In the genomic region with DNA sequence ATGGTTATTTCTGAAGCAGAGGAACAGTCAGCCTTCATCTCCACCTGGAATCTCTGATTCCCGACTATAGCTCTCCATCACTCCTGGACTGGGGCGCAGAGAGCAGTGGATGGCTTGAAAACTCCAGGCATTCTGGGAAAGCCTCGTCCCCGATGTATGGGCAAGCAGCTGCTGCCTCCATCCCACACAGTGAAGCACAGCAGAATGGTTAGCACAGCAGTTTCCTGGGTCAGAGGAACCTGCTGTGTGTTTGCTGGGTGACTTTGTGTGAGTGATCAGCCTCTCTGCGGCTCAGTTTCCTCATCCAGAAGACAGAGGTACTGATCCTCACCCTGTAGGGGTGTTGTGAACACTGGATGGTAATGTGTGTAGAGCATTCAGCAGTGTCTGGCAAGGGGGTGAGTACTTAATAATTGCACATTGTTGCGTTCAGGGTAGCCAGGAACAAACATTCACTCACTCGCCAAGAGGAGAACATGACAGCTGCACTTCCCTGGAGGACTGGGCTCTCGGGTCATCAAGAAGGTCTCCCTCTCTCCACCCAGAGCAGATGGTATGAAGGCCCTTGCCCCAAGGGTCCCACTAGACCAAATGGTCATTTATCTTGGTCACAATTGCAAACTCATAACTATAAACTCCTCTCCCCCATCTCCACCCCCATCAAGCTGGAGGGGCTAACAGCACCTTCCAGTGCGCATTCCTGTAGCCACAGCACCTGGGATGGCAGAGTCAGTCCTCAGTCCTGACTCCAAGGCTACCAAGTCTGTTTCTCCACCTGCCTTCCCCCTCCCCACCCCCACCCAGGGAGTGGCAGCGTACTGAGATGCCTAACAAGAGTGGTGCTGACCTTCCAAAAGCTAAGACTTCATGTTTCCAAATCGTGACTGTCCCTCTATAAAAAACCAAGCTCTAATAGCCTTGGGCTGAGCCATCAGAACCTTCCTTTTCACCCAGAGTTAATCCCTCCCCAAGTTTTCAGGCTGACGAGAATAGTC, we compare ENCODE assay signal across 1 cellular context.
TF ChIP-seq lines count a peak whose summit lies in the region.

No MANE protein-coding gene starts in this region.

TF ChIP-seq in IMR-90, 13 proteins besides CTCF, POLR2A, EP300 and RAD21:
- TF ChIP-seq NFE2L2 (IDR thresholded peaks at IDR 0.05; ENCODE audit: low read depth, low read length) (no peak), MAZ (IDR thresholded peaks at IDR 0.05; ENCODE audit: borderline replicate concordance, low read depth, low read length) (no peak), SMC3 (IDR thresholded peaks at IDR 0.05; ENCODE audit: low read depth, low read length) (no peak), MAFK (IDR thresholded peaks at IDR 0.05; ENCODE audit: low read depth, low read length) (no peak), BHLHE40 (IDR thresholded peaks at IDR 0.05; ENCODE audit: low read depth, low read length) (no peak)
- TF ChIP-seq, protein P1, sequence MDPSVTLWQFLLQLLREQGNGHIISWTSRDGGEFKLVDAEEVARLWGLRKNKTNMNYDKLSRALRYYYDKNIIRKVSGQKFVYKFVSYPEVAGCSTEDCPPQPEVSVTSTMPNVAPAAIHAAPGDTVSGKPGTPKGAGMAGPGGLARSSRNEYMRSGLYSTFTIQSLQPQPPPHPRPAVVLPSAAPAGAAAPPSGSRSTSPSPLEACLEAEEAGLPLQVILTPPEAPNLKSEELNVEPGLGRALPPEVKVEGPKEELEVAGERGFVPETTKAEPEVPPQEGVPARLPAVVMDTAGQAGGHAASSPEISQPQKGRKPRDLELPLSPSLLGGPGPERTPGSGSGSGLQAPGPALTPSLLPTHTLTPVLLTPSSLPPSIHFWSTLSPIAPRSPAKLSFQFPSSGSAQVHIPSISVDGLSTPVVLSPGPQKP (IDR thresholded peaks at IDR 0.05; ENCODE audit: borderline replicate concordance, low read depth, low read length), result no peak
